8 cellular contexts compared by ENCODE assay signal in genomic region chr20:49846206-49846807, GRCh38. TPM values are rescaled to one million over a fixed set of nuclear protein-coding genes. Genes with fewer than 3 reads are reported as not detected.
DNase-seq lines count a peak whose midpoint lies in the region; ATAC-seq, FAIRE-seq and TF ChIP-seq lines count a peak whose summit lies in the region.

No MANE protein-coding gene starts in this region.

- H3K9me2 ChIP-seq in OCI-LY7 (ENCODE audit: insufficient read depth, low read length): no peaks in the 10 kb centered on the region

- BruUV-seq in OCI-LY7 (replicated peaks; lab: Mats Ljungman, UMichigan): no TSS peak

- H3K4me3 Mint-ChIP-seq in glutamatergic neuron (ENCODE audit: unreplicated experiment): no peak overlapping the region

- no peaks in the 10 kb centered on the region for H3K9me3 ChIP-seq in OCI-LY7 (ENCODE audit: low read length)

- no peaks in the 10 kb centered on the region for H3K4me1 ChIP-seq in OCI-LY7 (ENCODE audit: insufficient read depth, low read length, poor library complexity, severe bottlenecking)

- no peak overlapping the region for H3K4me2 ChIP-seq in OCI-LY7 (ENCODE audit: low read length)

- DNase-seq in D721Med (ENCODE audit: insufficient read length, low spot score) (no peak), HT1080 (ENCODE audit: low read depth) (peak; percentile 62), OCI-LY7 (ENCODE audit: low spot score) (peak; percentile 77), glutamatergic neuron (no peak), retina (peak; percentile 38)
- peak; percentile 5 for DNase-seq in activated effector memory CD4-positive, alpha-beta T cell treated with Interleukin-2 at 50 U/mL for 16 hours

- H3K4me1 Mint-ChIP-seq in glutamatergic neuron (ENCODE audit: low read depth, unreplicated experiment): peaks cover 1% of the 10 kb centered on the region

- H3K4me3 ChIP-seq in OCI-LY7 (ENCODE audit: low read depth, low read length, poor library complexity, severe bottlenecking): no peak overlapping the region

- no peak for FAIRE-seq in D721Med (lab: Jason Lieb, UNC)

- H3K27ac Mint-ChIP-seq in glutamatergic neuron (ENCODE audit: unreplicated experiment): no peak overlapping the region

- intact Hi-C loops in OCI-LY7 (cut with micrococcal nuclease; ENCODE audit: unreplicated experiment): loop anchor here (1.0 to 2.0 kb wide), 2 partner anchors 235 to 304 kb away; no protein-coding TSS in a partner anchor

- H3K27me3 Mint-ChIP-seq in glutamatergic neuron (ENCODE audit: unreplicated experiment): peaks cover 2% of the 10 kb centered on the region

- POLR2A ChIA-PET in OCI-LY7 (lab: Charles Lee): interaction anchor here (0.5 to 1.6 kb wide), 7 partner anchors 26 to 235 kb away, joined by 3 to 5 read pairs (median 3); no protein-coding TSS in a partner anchor

- peaks cover 3% of the 10 kb centered on the region for H3K9me3 Mint-ChIP-seq in glutamatergic neuron (ENCODE audit: unreplicated experiment)

- H3K36me3 Mint-ChIP-seq in glutamatergic neuron (ENCODE audit: unreplicated experiment): no peaks in the 10 kb centered on the region

- peaks cover 46% of the 10 kb centered on the region for H3K36me3 ChIP-seq in OCI-LY7 (ENCODE audit: insufficient read depth, low read length)

- H3K27ac ChIP-seq in OCI-LY7 (ENCODE audit: low read depth, low read length, poor library complexity, severe bottlenecking): no peak overlapping the region

- H4K20me1 ChIP-seq in OCI-LY7 (ENCODE audit: insufficient read depth, low read length): no peaks in the 10 kb centered on the region

- CTCF ChIA-PET in OCI-LY7 (lab: Charles Lee; ENCODE audit: unreplicated experiment): interaction anchor here (0.5 to 1.3 kb wide), 4 partner anchors 34 to 304 kb away, joined by 3 to 4 read pairs (median 4); no protein-coding TSS in a partner anchor

- ATAC-seq in GM21529 (IDR thresholded peaks at IDR 0.05; ENCODE audit: unreplicated experiment) (no peak), GM21447 (IDR thresholded peaks at IDR 0.05; ENCODE audit: unreplicated experiment) (no peak)

- no peak overlapping the region for H2AFZ ChIP-seq in OCI-LY7 (ENCODE audit: low read length)

- H3K79me2 ChIP-seq in OCI-LY7 (ENCODE audit: insufficient read depth, low read depth, low read length): no peaks in the 10 kb centered on the region

- peak; percentile 56 for TF ChIP-seq CTCF in D721Med (IDR thresholded peaks at IDR 0.05; ENCODE audit: insufficient read depth, missing control alignments)
- TF ChIP-seq CTCF in OCI-LY7 (conservative IDR thresholded peaks at IDR 0.05; ENCODE audit: low read length): peak; percentile 92
- peak; percentile 71 for TF ChIP-seq CTCF in glutamatergic neuron (IDR thresholded peaks at IDR 0.05; ENCODE audit: partially characterized antibody, unreplicated experiment)

RNA-seq across cellular contexts. Expression of gene SLC9A8, which starts 33.7 kb away (rescaled TPM):
- 9.0 and 12.6 TPM in 2 replicates for total RNA-seq in HT1080 (2014; rRNA removed; shearing (Covaris generic))
- 5.1 and 5.7 TPM in 2 replicates for polyA plus RNA-seq in HT1080 (2015; cell fraction: cytosol; rRNA removed)
- 18.4 TPM in 2 replicates for polyA plus RNA-seq in HT1080 (2015; cell fraction: nucleus; rRNA removed)
- 13.9 and 30.3 TPM in 2 replicates for total RNA-seq in OCI-LY7 (2014; rRNA removed; shearing (Covaris generic))
- total RNA-seq in OCI-LY7 (2022): 22.0 and 28.7 TPM in 2 replicates
- total RNA-seq in glutamatergic neuron (ENCODE audit: unreplicated experiment): 10.6 TPM

Comparison
In these comparisons a context has a peak if more than half of its experiments do, and no peak if none do; other contexts are left out.
1. DNase-seq: peak in HT1080 (single experiment), OCI-LY7 (single experiment), activated effector memory CD4-positive, alpha-beta T cell treated with Interleukin-2 at 50 U/mL for 16 hours (single experiment) and retina (single experiment); none in D721Med (single experiment) and glutamatergic neuron (single experiment).
2. Peak in every context shown above with its lines, with median percentiles within 50 percentile points of each other: CTCF ChIP-seq.